ENCODE assay signal across 9 cellular contexts in the genomic region with DNA sequence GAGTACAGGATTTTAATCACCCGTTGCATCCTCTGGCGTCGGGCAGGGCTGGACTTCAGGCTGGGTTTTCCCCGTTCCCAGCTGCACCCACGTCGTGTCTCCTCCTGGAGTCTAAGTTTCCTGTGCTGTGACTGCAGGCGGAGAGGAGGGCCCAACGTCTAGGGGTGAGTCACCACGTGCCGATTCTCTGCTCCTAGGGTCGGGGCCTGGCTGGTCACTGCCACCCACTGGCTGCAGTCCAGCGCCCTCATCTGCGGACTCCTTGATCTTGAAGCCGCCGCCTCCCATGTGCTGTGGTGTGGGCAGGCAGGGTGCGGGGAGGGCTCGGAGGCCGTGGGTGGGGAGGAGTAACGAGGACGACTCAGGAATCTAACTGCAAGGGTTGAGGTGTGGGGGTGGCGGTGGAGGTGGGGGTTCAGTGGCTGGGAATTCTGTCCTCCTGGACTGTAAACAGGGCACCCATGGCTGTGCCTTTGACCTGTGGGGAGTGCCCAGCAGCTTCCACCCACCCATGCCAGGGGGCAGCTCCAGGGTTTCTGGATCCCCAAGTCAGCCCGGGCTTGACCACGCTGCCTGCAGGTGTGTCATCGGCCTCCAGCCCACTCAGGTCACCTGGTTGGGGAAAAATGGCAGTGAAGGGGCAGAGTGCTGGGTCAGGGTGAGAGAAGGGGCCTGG.
DNase-seq lines count a peak whose midpoint lies in the region; ATAC-seq and TF ChIP-seq lines count a peak whose summit lies in the region.
"Had no signal": no experiment of that assay in that cellular context is flagged by ENCODE, and none has a peak within 500 bp of the region (broad histone marks: within the 10 kb centered on the region; RNA-seq: fewer than 3 reads in every experiment).

No MANE protein-coding gene starts in this region.

- no peak overlapping the region for H3K27ac ChIP-seq in psoas muscle

- no peaks in the 10 kb centered on the region for H3K4me1 ChIP-seq in psoas muscle

- peaks cover 0 to 63% (median 8%) of the 10 kb centered on the region in 3 donors for H3K27me3 ChIP-seq in psoas muscle (ENCODE audit: insufficient read depth in 3 of 3, low read length in 2 of 3)

- 22 to 29% (median 26%) methylated on average over 23 to 24 of the region's 24 CpGs for WGBS in psoas muscle, 3 donors

- H3K36me3 ChIP-seq in psoas muscle (ENCODE audit: insufficient read depth in 1 of 2, low read depth in 1 of 2): no peaks in the 10 kb centered on the region

- intact Hi-C loops in head of caudate nucleus (cut with DNase I): no loop called here
- intact Hi-C loops in psoas muscle (cut with DNase I): no loop called here

- no peak for TF ChIP-seq CTCF in psoas muscle (IDR thresholded peaks at IDR 0.05)

- no peaks in the 10 kb centered on the region for H3K9me3 ChIP-seq in psoas muscle

- DNase-seq in GM04504 (ENCODE audit: low read depth) (peak; percentile 58), head of caudate nucleus (peak in 33 of 42 donors; percentile 14 to 72 (median 52)), psoas muscle (peak in 1 of 2 donors; percentile 64), Ammon's horn (ENCODE audit: low spot score) (no peak)
- DNase-seq: NCI-H2081 treated with DMSO at 0.1 percent for 48 hours had no signal

- H3K4me3 ChIP-seq in psoas muscle: no peak overlapping the region

- ATAC-seq in SK-N-SH treated with all-trans-retinoic acid at 6 μM for 48 hours (peak; percentile 88), psoas muscle (peak; percentile 38 to 65 (median 54)), HG03342 (IDR thresholded peaks at IDR 0.05; ENCODE audit: unreplicated experiment) (no peak), GM21367 (IDR thresholded peaks at IDR 0.05; ENCODE audit: unreplicated experiment) (no peak), HG03280 (IDR thresholded peaks at IDR 0.05; ENCODE audit: unreplicated experiment) (no peak)

TF ChIP-seq in SK-N-SH treated with all-trans-retinoic acid at 6 μM for 48 hours, 23 proteins besides CTCF, POLR2A, EP300 and RAD21:
- no peak for TF ChIP-seq ESRRG (CRISPR knock-in tag; IDR thresholded peaks at IDR 0.05)
- no peak for TF ChIP-seq ZFP3 (CRISPR knock-in tag; IDR thresholded peaks at IDR 0.05)
- no peak for TF ChIP-seq ZNF8 (CRISPR knock-in tag; IDR thresholded peaks at IDR 0.05)
- no peak for TF ChIP-seq ZFP30 (CRISPR knock-in tag; IDR thresholded peaks at IDR 0.05)
- TF ChIP-seq CSRNP3 (CRISPR knock-in tag; IDR thresholded peaks at IDR 0.05): no peak
TF ChIP-seq in SK-N-SH treated with all-trans-retinoic acid at 6 μM for 48 hours: peak in this region for 0.

Comparison
In these comparisons a context has a peak if more than half of its experiments do, and no peak if none do; other contexts are left out.
1. ATAC-seq: peak in SK-N-SH treated with all-trans-retinoic acid at 6 μM for 48 hours (single experiment) and psoas muscle (4 of 4); none in HG03342 (single experiment), GM21367 (single experiment) and HG03280 (single experiment).